ENCODE assay signal across 8 cellular contexts in genomic region chr14:89955418-89956293, GRCh38. TPM values are rescaled to one million over a fixed set of nuclear protein-coding genes. Genes with fewer than 3 reads are reported as not detected.
A peak's percentile ranks its signal among the peaks of the same experiment; 100 is the strongest.
DNase-seq lines count a peak whose midpoint lies in the region; ATAC-seq and TF ChIP-seq lines count a peak whose summit lies in the region.

TSS of gene TDP1 (plus strand) at chr14:89955927. CDS start at chr14:89963115, 7,188 bp downstream.

- no peak for TF ChIP-seq CTCF in GM20000 (IDR thresholded peaks at IDR 0.05; ENCODE audit: extremely low read depth, missing control alignments)

- H3K9ac ChIP-seq in mesenchymal stem cell (ENCODE audit: low read length) = peak within 1 kb of the TSS; percentile 89

- H3K4me1 ChIP-seq in mesenchymal stem cell (ENCODE audit: control insufficient read depth, insufficient read depth, low read depth, low read length) = peaks cover 11% of the 10 kb centered on the region

- peak within 1 kb of the TSS; percentile 72 for H4K8ac ChIP-seq in mesenchymal stem cell (ENCODE audit: low read length)

- H3K79me1 ChIP-seq in mesenchymal stem cell (replicated peaks; ENCODE audit: low read length, poor library complexity, severe bottlenecking) = peaks cover 22% of the 10 kb centered on the region

- peak within 1 kb of the TSS in 1 of 2 experiments; percentile 64 for H3K4ac ChIP-seq in mesenchymal stem cell (ENCODE audit: low read depth in 1 of 2, low read length in 2 of 2)

- peak within 1 kb of the TSS; percentile 91 for H3K27ac ChIP-seq in mesenchymal stem cell (ENCODE audit: low read length, poor library complexity, severe bottlenecking)

- peak within 1 kb of the TSS; percentile 92 for H2BK5ac ChIP-seq in mesenchymal stem cell (ENCODE audit: low read depth, low read length, poor library complexity, severe bottlenecking)

- peak; percentile 99 for DNase-seq in COLO668 (lab: John Stamatoyannopoulos, UW; ENCODE audit: unreplicated experiment)
- DNase-seq in GM20000 (ENCODE audit: low spot score) = peak; percentile 96
- peak; percentile 91 for DNase-seq in HT-29 (ENCODE audit: low spot score)
- DNase-seq in NOMO-1 (lab: John Stamatoyannopoulos, UW; ENCODE audit: unreplicated experiment in 2 of 2) = peak; percentile 96
- peak; percentile 94 to 96 for DNase-seq in activated CD8-positive, alpha-beta memory T cell treated with anti-CD3 and anti-CD28 coated beads for 4 hours (ENCODE audit: low read depth in 2 of 2)
- DNase-seq in effector memory CD8-positive, alpha-beta T cell = peak; percentile 94 to 97 (median 95)
- peak; percentile 96 for DNase-seq in mesenchymal stem cell
- DNase-seq in stimulated activated CD8-positive, alpha-beta memory T cell treated with anti-CD3 and anti-CD28 coated beads, Interleukin-12 subunit alpha, Interleukin-12 subunit beta, amount 100 ng/mL, for 4 hours (ENCODE audit: low read depth) = peak; percentile 95

- H3K4me2 ChIP-seq in mesenchymal stem cell (ENCODE audit: low read length, poor library complexity, severe bottlenecking) = peak within 1 kb of the TSS; percentile 94

- peaks cover 35 to 43% of the 10 kb centered on the region in 2 donors for H3K4me1 Mint-ChIP-seq in effector memory CD8-positive, alpha-beta T cell (ENCODE audit: low read depth in 2 of 2)

- no peaks in the 10 kb centered on the region for H3K27me3 Mint-ChIP-seq in effector memory CD8-positive, alpha-beta T cell

- no peak within 1 kb of the TSS for H2AK5ac ChIP-seq in mesenchymal stem cell (ENCODE audit: low read length, severe bottlenecking)

- H4K91ac ChIP-seq in mesenchymal stem cell (ENCODE audit: low read length) = no peak within 1 kb of the TSS

- H3K36me3 Mint-ChIP-seq in effector memory CD8-positive, alpha-beta T cell (ENCODE audit: insufficient read depth) = peaks cover 37% of the 10 kb centered on the region

- no peak within 1 kb of the TSS for H2BK15ac ChIP-seq in mesenchymal stem cell (ENCODE audit: low read depth, poor library complexity, severe bottlenecking)

- H3K27ac Mint-ChIP-seq in effector memory CD8-positive, alpha-beta T cell = peak within 1 kb of the TSS; percentile 96 to 97

- peak; percentile 67 for ATAC-seq in effector memory CD8-positive, alpha-beta T cell (replicated peaks)

- peaks cover 8 to 22% of the 10 kb centered on the region in 2 experiments for H3K36me3 ChIP-seq in mesenchymal stem cell (ENCODE audit: control insufficient read depth in 1 of 2, insufficient read depth in 2 of 2, low read depth in 1 of 2, low read length in 2 of 2)

- H3K14ac ChIP-seq in mesenchymal stem cell (ENCODE audit: low read length in 2 of 2) = peak within 1 kb of the TSS in 1 of 2 experiments; percentile 56

- 2% methylated on average over 69 of the region's 72 CpGs for WGBS in mesenchymal stem cell

- peak within 1 kb of the TSS; percentile 97 for H2AFZ ChIP-seq in mesenchymal stem cell (ENCODE audit: low read depth, low read length)

- no peak within 1 kb of the TSS for H2BK12ac ChIP-seq in mesenchymal stem cell (ENCODE audit: low read length in 2 of 2)

- H3K4me3 ChIP-seq in mesenchymal stem cell (ENCODE audit: insufficient read depth in 1 of 2, low read depth in 1 of 2, low read length in 2 of 2) = peak within 1 kb of the TSS; percentile 86 to 96

- H3K27me3 ChIP-seq in mesenchymal stem cell (ENCODE audit: control insufficient read depth in 1 of 2, insufficient read depth in 1 of 2, low read length in 2 of 2) = no peaks in the 10 kb centered on the region

- H3K9me3 ChIP-seq in mesenchymal stem cell (ENCODE audit: control insufficient read depth, low read length) = no peaks in the 10 kb centered on the region

- H3K23ac ChIP-seq in mesenchymal stem cell (ENCODE audit: low read length in 2 of 2) = peak within 1 kb of the TSS in 1 of 2 experiments; percentile 70

- H3K4me3 Mint-ChIP-seq in effector memory CD8-positive, alpha-beta T cell = peak within 1 kb of the TSS; percentile 87 to 88

- no peak within 1 kb of the TSS for H2BK120ac ChIP-seq in mesenchymal stem cell (ENCODE audit: low read depth, low read length)

- H3K9me3 Mint-ChIP-seq in effector memory CD8-positive, alpha-beta T cell = no peaks in the 10 kb centered on the region

- H3K18ac ChIP-seq in mesenchymal stem cell (ENCODE audit: low read depth in 1 of 2, low read length in 2 of 2) = peak within 1 kb of the TSS; percentile 87 to 91

RNA-seq across cellular contexts. Expression of gene TDP1, which starts in this region (rescaled TPM):
- 10.3 and 12.1 TPM in 2 replicates for total RNA-seq in HT-29 (2014; rRNA removed; shearing (Covaris generic))
- polyA plus RNA-seq in mesenchymal stem cell (2013, experiment 1 of 2) = 8.2 TPM
- 8.1 TPM for polyA plus RNA-seq in mesenchymal stem cell (2013, experiment 2 of 2)

Comparison
In these comparisons a context has a peak if more than half of its experiments do, and no peak if none do; other contexts are left out.
1. Peak in every context shown above with its lines: DNase-seq, ATAC-seq, H3K4me3 ChIP-seq and H3K27ac ChIP-seq.